In the genomic region with DNA sequence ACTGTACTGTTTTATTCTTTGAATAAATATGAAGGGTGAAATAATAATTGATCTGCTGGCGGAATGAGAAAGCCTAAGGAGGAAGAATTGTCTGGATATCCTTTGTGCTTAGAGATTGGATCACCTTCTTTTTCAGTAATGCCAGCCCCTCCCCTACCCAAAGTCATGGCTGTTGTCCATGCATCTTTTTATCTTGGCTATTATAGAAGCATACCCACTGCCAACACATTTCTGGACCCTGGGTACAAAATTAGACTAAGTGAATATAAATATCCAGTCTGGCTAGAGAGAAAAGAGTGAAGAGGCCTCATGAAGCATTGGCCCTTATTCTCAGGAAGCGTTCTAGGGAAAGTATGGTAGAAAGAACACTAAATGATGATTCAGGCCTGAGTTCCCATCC, we compare ENCODE assay signal across 21 cellular contexts. TPM values are rescaled to one million over a fixed set of nuclear protein-coding genes. Genes with fewer than 3 reads are reported as not detected.
DNase-seq lines count a peak whose midpoint lies in the region; ATAC-seq, FAIRE-seq and TF ChIP-seq lines count a peak whose summit lies in the region.
"Had no signal": no experiment of that assay in that cellular context is flagged by ENCODE, and none has a peak within 500 bp of the region (broad histone marks: within the 10 kb centered on the region; RNA-seq: fewer than 3 reads in every experiment).

No MANE protein-coding gene starts in this region.

- no peak overlapping the region for H3K4me3 ChIP-seq in stomach
- H3K4me3 ChIP-seq: GM12878, K562 had no signal

- no peaks in the 10 kb centered on the region for H3K9me3 Mint-ChIP-seq in activated CD4-positive, alpha-beta T cell treated with anti-CD3 and anti-CD28 coated beads, Interleukin-2, amount 10 ng/mL, durations not matched to agents 7 days and 5 days
- H3K9me3 Mint-ChIP-seq: memory B cell; naive thymus-derived CD4-positive, alpha-beta T cell had no signal

- 77 to 92% (median 85%) methylated on average over 2 of the region's 2 CpGs for WGBS in stomach, 5 donors

- H3K36me3 ChIP-seq in stomach = no peaks in the 10 kb centered on the region

- H3K27me3 Mint-ChIP-seq in activated CD4-positive, alpha-beta T cell treated with anti-CD3 and anti-CD28 coated beads, Interleukin-2, amount 10 ng/mL, durations not matched to agents 7 days and 5 days = no peaks in the 10 kb centered on the region

- H3K27ac ChIP-seq in stomach = peak overlapping the region in 3 of 5 donors; percentile 17 to 43 (median 43)

- peak; percentile 83 for DNase-seq in NCI-H1694 (lab: John Stamatoyannopoulos, UW)
- peak; percentile 18 for DNase-seq in astrocyte of the hippocampus (ENCODE audit: low read depth, low spot score)
- no peak for DNase-seq in Right ventricle myocardium superior
- DNase-seq in stomach = no peak
- no peak for DNase-seq in NCI-H510A (lab: John Stamatoyannopoulos, UW)
- DNase-seq in D721Med (ENCODE audit: insufficient read length, low spot score) = no peak
- no peak for DNase-seq in activated CD4-positive, alpha-beta T cell treated with anti-CD3 and anti-CD28 coated beads, Interleukin-2, amount 10 ng/mL, durations not matched to agents 7 days and 5 days
- no peak for DNase-seq in hepatic stellate cell (ENCODE audit: low spot score)
- DNase-seq: activated CD8-positive, alpha-beta memory T cell treated with anti-CD3 and anti-CD28 coated beads for 24 hours; activated naive CD4-positive, alpha-beta T cell treated with anti-CD3 and anti-CD28 coated beads, Interleukin-2, amount 50 U/mL, for 16 hours; activated T-cell treated with anti-CD3 and anti-CD28 coated beads, Interleukin-2, amount 50 U/mL, for 48 hours; aorta; DMS53; islet precursor cell; naive thymus-derived CD4-positive, alpha-beta T cell had no signal

- FAIRE-seq in D721Med (lab: Jason Lieb, UNC) = no peak
- FAIRE-seq: colon, endometrium, GM12878, K562 had no signal

- H3K4me1 Mint-ChIP-seq in activated CD4-positive, alpha-beta T cell treated with anti-CD3 and anti-CD28 coated beads, Interleukin-2, amount 10 ng/mL, durations not matched to agents 7 days and 5 days = peaks cover 8% of the 10 kb centered on the region
- H3K4me1 Mint-ChIP-seq: memory B cell had no signal

- TF ChIP-seq CTCF in stomach (IDR thresholded peaks at IDR 0.05) (no peak), D721Med (IDR thresholded peaks at IDR 0.05; ENCODE audit: insufficient read depth, missing control alignments) (no peak)

- intact Hi-C loops in Right ventricle myocardium superior (cut with DNase I) = no loop called here
- intact Hi-C loops in stomach (cut with DNase I; ENCODE audit: low total_unique reads) = no loop called here

- CTCF ChIA-PET in activated CD4-positive, alpha-beta T cell treated with anti-CD3 and anti-CD28 coated beads, Interleukin-2, amount 10 ng/mL, durations not matched to agents 7 days and 5 days (lab: Charles Lee) = no interaction called here

- no peak for TF ChIP-seq POLR2A in stomach (IDR thresholded peaks at IDR 0.05)

- H3K27me3 ChIP-seq in stomach = no peaks in the 10 kb centered on the region

- peak; percentile 74 for ATAC-seq in Right ventricle myocardium superior (ENCODE audit: poor library complexity)
- ATAC-seq: activated CD4-positive, CD25-positive, alpha-beta regulatory T cell treated with anti-CD3 and anti-CD28 coated beads, Interleukin-2, amount 50 U/mL, for 24 hours; GM12878; naive thymus-derived CD4-positive, alpha-beta T cell had no signal

- H3K4me1 ChIP-seq in stomach = peaks cover 28 to 74% (median 61%) of the 10 kb centered on the region in 4 donors

- H3K27ac Mint-ChIP-seq in activated CD4-positive, alpha-beta T cell treated with anti-CD3 and anti-CD28 coated beads, Interleukin-2, amount 10 ng/mL, durations not matched to agents 7 days and 5 days = no peak overlapping the region
- H3K27ac Mint-ChIP-seq: memory B cell; naive thymus-derived CD4-positive, alpha-beta T cell had no signal

- H3K36me3 Mint-ChIP-seq in activated CD4-positive, alpha-beta T cell treated with anti-CD3 and anti-CD28 coated beads, Interleukin-2, amount 10 ng/mL, durations not matched to agents 7 days and 5 days (ENCODE audit: low read depth) = no peaks in the 10 kb centered on the region
- H3K36me3 Mint-ChIP-seq: memory B cell had no signal

- H3K4me3 Mint-ChIP-seq in activated CD4-positive, alpha-beta T cell treated with anti-CD3 and anti-CD28 coated beads, Interleukin-2, amount 10 ng/mL, durations not matched to agents 7 days and 5 days = no peak overlapping the region
- H3K4me3 Mint-ChIP-seq: memory B cell; naive thymus-derived CD4-positive, alpha-beta T cell had no signal

- H3K9me3 ChIP-seq in stomach = no peaks in the 10 kb centered on the region

- POLR2A ChIA-PET in activated CD4-positive, alpha-beta T cell treated with anti-CD3 and anti-CD28 coated beads, Interleukin-2, amount 10 ng/mL, durations not matched to agents 7 days and 5 days (lab: Charles Lee) = no interaction called here

- no peak for TF ChIP-seq EP300 in stomach (IDR thresholded peaks at IDR 0.05)

RNA-seq across cellular contexts. Expression of gene AK4, which starts 28.1 kb away (rescaled TPM):
- total RNA-seq in Right ventricle myocardium superior = 147 TPM
- 100 to 1,000 TPM in 2 of 5 donors, 10 to 100 TPM in 3; 26.8 to 108 (median 74.7) TPM for total RNA-seq in stomach
- 10 to 100 TPM in 2 of 3 donors, 1 to 10 TPM in 1; 9.4 to 15.0 (median 11.1) TPM for polyA plus RNA-seq in stomach
- total RNA-seq in activated CD4-positive, alpha-beta T cell treated with anti-CD3 and anti-CD28 coated beads, Interleukin-2, amount 10 ng/mL, durations not matched to agents 7 days and 5 days = 10 to 100 TPM; 37.3 to 42.6 TPM

Comparison
In these comparisons a context has a peak if more than half of its experiments do, and no peak if none do; other contexts are left out.
1. DNase-seq: peak in NCI-H1694 (single experiment) and astrocyte of the hippocampus (single experiment); none in Right ventricle myocardium superior (single experiment), stomach (single experiment), NCI-H510A (single experiment), D721Med (single experiment), activated CD4-positive, alpha-beta T cell treated with anti-CD3 and anti-CD28 coated beads, Interleukin-2, amount 10 ng/mL, durations not matched to agents 7 days and 5 days (single experiment) and hepatic stellate cell (single experiment).